Comparison of ENCODE assay signal across 9 cellular contexts in the genomic region with DNA sequence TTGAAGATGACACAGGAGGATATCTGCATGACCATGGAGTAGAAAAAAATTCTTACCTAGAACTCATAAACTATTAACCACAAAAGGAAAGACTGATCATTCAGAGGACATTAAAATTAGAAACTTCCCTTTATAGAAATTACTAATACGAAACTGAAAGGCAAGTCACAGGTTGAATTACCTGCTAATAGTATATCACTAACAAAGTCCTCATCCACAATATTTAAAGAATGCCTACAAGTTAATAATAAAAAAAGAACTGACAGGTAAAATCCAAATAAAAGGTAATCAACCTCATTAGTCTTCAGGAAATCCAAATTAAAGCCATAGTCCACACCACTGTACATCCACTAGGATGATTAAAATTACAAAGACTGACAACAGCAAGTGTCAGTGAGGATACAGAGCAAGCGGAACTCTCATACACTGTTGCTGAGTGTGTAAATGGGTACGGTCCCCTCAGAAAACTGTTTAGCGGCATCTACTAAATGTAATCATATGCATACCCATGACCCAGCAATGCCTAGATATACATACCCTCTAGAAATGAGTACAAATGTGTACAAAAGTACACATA.
DNase-seq lines count a peak whose midpoint lies in the region; ATAC-seq, FAIRE-seq and TF ChIP-seq lines count a peak whose summit lies in the region.
"Had no signal": no experiment of that assay in that cellular context is flagged by ENCODE, and none has a peak within 500 bp of the region (broad histone marks: within the 10 kb centered on the region; RNA-seq: fewer than 3 reads in every experiment).

No MANE protein-coding gene starts in this region.

- H3K4me1 ChIP-seq in tibial nerve (no peaks in the 10 kb centered on the region), pancreas (no peaks in the 10 kb centered on the region)

- DNase-seq in GM10248 (ENCODE audit: extremely low spot score) (peak; percentile 48), HUDEP-2 (lab: John Stamatoyannopoulos, UW; ENCODE audit: unreplicated experiment in 76 of 76) (no peak), dermis blood vessel endothelial cell (no peak), tibial nerve (ENCODE audit: low spot score in 2 of 2) (no peak), pancreas (no peak)
- DNase-seq: EL had no signal

- TF ChIP-seq EP300 in tibial nerve (IDR thresholded peaks at IDR 0.05), result no peak

- CTCF ChIA-PET in GM10248 (lab: Yijun Ruan, JAX), result interaction anchor here (1.0 to 1.5 kb wide), 3 partner anchors 9 to 75 kb away, joined by 3 to 5 read pairs (median 3); no protein-coding TSS in a partner anchor

- no peak for FAIRE-seq in pancreas (lab: Jason Lieb, UNC)

- intact Hi-C loops in pancreas (cut with DNase I), result no loop called here

- TF ChIP-seq CTCF in GM10248 (IDR thresholded peaks at IDR 0.05; ENCODE audit: control extremely low read depth, extremely low read depth, low read depth, missing control alignments) (no peak), tibial nerve (IDR thresholded peaks at IDR 0.05) (no peak), pancreas (IDR thresholded peaks at IDR 0.05) (no peak)

- TF ChIP-seq POLR2A in tibial nerve (IDR thresholded peaks at IDR 0.05), result no peak

- peaks cover 0 to 3% (median 0%) of the 10 kb centered on the region in 4 donors for H3K9me3 ChIP-seq in tibial nerve
- no peaks in the 10 kb centered on the region for H3K9me3 ChIP-seq in pancreas

- no peaks in the 10 kb centered on the region for H3K27me3 ChIP-seq in tibial nerve
- H3K27me3 ChIP-seq in pancreas, result no peaks in the 10 kb centered on the region

- WGBS in tibial nerve, 2 donors, result 94 to 96% methylated on average over 4 of the region's 4 CpGs
- WGBS in pancreas, 2 donors, result 98% methylated on average over 4 of the region's 4 CpGs

- H3K27ac ChIP-seq in tibial nerve, result no peak overlapping the region
- H3K27ac ChIP-seq in pancreas, result no peak overlapping the region

- no peak overlapping the region for H3K4me3 ChIP-seq in tibial nerve
- H3K4me3 ChIP-seq in pancreas, result no peak overlapping the region

- POLR2A ChIA-PET in GM10248 (lab: Yijun Ruan, JAX), result interaction anchor here (0.6 kb wide), 1 partner anchor 334 kb away, joined by 3 read pairs; no protein-coding TSS in a partner anchor

- ATAC-seq in GM19035 (IDR thresholded peaks at IDR 0.05; ENCODE audit: unreplicated experiment) (peak; percentile 89), HG02571 (IDR thresholded peaks at IDR 0.05; ENCODE audit: unreplicated experiment) (peak; percentile 77), HG03342 (IDR thresholded peaks at IDR 0.05; ENCODE audit: unreplicated experiment) (peak; percentile 85), pancreas (no peak)

- H3K36me3 ChIP-seq in tibial nerve (no peaks in the 10 kb centered on the region), pancreas (no peaks in the 10 kb centered on the region)

Comparison
In these comparisons a context has a peak if more than half of its experiments do, and no peak if none do; other contexts are left out.
1. ATAC-seq: peak in GM19035 (single experiment), HG02571 (single experiment) and HG03342 (single experiment); none in pancreas (0 of 4).